In genomic region chrX:54495814-54496516, GRCh38 we compare ENCODE assay signal across 8 cellular contexts. TPM values are rescaled to one million over a fixed set of nuclear protein-coding genes. Genes with fewer than 3 reads are reported as not detected.
DNase-seq lines count a peak whose midpoint lies in the region; ATAC-seq, FAIRE-seq and TF ChIP-seq lines count a peak whose summit lies in the region.

Gene FGD1 (minus strand): TSS chrX:54496234. CDS start chrX:54495432, 802 bp downstream.

- TF ChIP-seq CTCF in RWPE2 (IDR thresholded peaks at IDR 0.05; ENCODE audit: poor library complexity, severe bottlenecking): no peak
- no peak for TF ChIP-seq CTCF in left ventricle myocardium inferior (IDR thresholded peaks at IDR 0.05; ENCODE audit: borderline replicate concordance)

- ATAC-seq in RWPE2 (ENCODE audit: low read depth) (peak; percentile 62), GM21528 (IDR thresholded peaks at IDR 0.05; ENCODE audit: low FRiP score, unreplicated experiment) (no peak)

- H3K9me3 ChIP-seq in RWPE2 (ENCODE audit: severe bottlenecking) (no peaks in the 10 kb centered on the region), left ventricle myocardium inferior (replicated peaks) (no peaks in the 10 kb centered on the region)

- intact Hi-C loops in left ventricle myocardium inferior (cut with micrococcal nuclease) (no loop called here), posterior vena cava (cut with DNase I) (no loop called here)

- H3K27ac ChIP-seq in RWPE2 (ENCODE audit: poor library complexity, severe bottlenecking) (peak within 1 kb of the TSS; percentile 36), left ventricle myocardium inferior (replicated peaks) (peak within 1 kb of the TSS; percentile 80)

- H3K4me1 ChIP-seq in RWPE2 (ENCODE audit: insufficient read depth, poor library complexity, severe bottlenecking) (no peaks in the 10 kb centered on the region), left ventricle myocardium inferior (peaks cover 16% of the 10 kb centered on the region)

- H3K36me3 ChIP-seq in RWPE2 (ENCODE audit: low read depth): no peaks in the 10 kb centered on the region
- H3K36me3 ChIP-seq in left ventricle myocardium inferior: no peaks in the 10 kb centered on the region

- H3K27me3 ChIP-seq in RWPE2 (ENCODE audit: insufficient read depth, poor library complexity, severe bottlenecking) (no peaks in the 10 kb centered on the region), left ventricle myocardium inferior (ENCODE audit: low read depth) (no peaks in the 10 kb centered on the region)

- DNase-seq in C1 segment of cervical spinal cord (lab: John Stamatoyannopoulos, UW) (peak in 11 of 14 donors; percentile 5 to 62 (median 26)), HTR-8/SVneo (ENCODE audit: insufficient read length, low spot score) (peak; percentile 60), RWPE2 (ENCODE audit: low spot score) (peak; percentile 53), amygdala (lab: John Stamatoyannopoulos, UW) (peak in 43 of 56 donors; percentile 1 to 65 (median 25)), left ventricle myocardium inferior (peak; percentile 77), posterior vena cava (ENCODE audit: low spot score) (peak; percentile 90), cerebellar nuclear complex (lab: John Stamatoyannopoulos, UW) (no peak)

- FAIRE-seq in HTR-8/SVneo (lab: Jason Lieb, UNC): no peak

- peak within 1 kb of the TSS; percentile 71 for H3K4me3 ChIP-seq in RWPE2 (ENCODE audit: severe bottlenecking)
- peak within 1 kb of the TSS; percentile 76 for H3K4me3 ChIP-seq in left ventricle myocardium inferior

RNA-seq across cellular contexts. Expression of gene FGD1, which starts in this region (rescaled TPM):
- total RNA-seq in left ventricle myocardium inferior: 8.6 TPM
- 1 to 10 TPM; 7.6 to 9.6 TPM for total RNA-seq in posterior vena cava

Comparison
In these comparisons a context has a peak if more than half of its experiments do, and no peak if none do; other contexts are left out.
1. DNase-seq: peak in C1 segment of cervical spinal cord (11 of 14), HTR-8/SVneo (single experiment), RWPE2 (single experiment), amygdala (43 of 56), left ventricle myocardium inferior (single experiment) and posterior vena cava (single experiment); none in cerebellar nuclear complex (0 of 2).